In genomic region chr7:51028128-51028830, GRCh38 we compare ENCODE assay signal across 15 cellular contexts.
DNase-seq lines count a peak whose midpoint lies in the region; ATAC-seq and TF ChIP-seq lines count a peak whose summit lies in the region.
"Had no signal": no experiment of that assay in that cellular context is flagged by ENCODE, and none has a peak within 500 bp of the region (broad histone marks: within the 10 kb centered on the region; RNA-seq: fewer than 3 reads in every experiment).

No MANE protein-coding gene starts in this region.

- H3K79me1 ChIP-seq in neuronal stem cell (ENCODE audit: low read depth, low read length): no peaks in the 10 kb centered on the region

- CTCF ChIA-PET in MCF 10A (lab: Yijun Ruan, JAX): interaction anchor here (0.6 kb wide), 1 partner anchor 10 kb away, joined by 3 read pairs; no protein-coding TSS in a partner anchor
- CTCF ChIA-PET in WTC11 (lab: Charles Lee): no interaction called here

- H3K23ac ChIP-seq in neuronal stem cell (ENCODE audit: low read depth, low read length, poor library complexity): no peak overlapping the region

- H4K91ac ChIP-seq in neuronal stem cell (ENCODE audit: low read depth, low read length, poor library complexity): no peak overlapping the region

- no peaks in the 10 kb centered on the region for H3K9me3 ChIP-seq in breast epithelium
- H3K9me3 ChIP-seq in neuronal stem cell (replicated peaks in 1 of 2; ENCODE audit: control insufficient read depth in 2 of 2, insufficient read depth in 1 of 2, low read depth in 1 of 2, low read length in 2 of 2): no peaks in the 10 kb centered on the region
- H3K9me3 ChIP-seq in vagina: no peaks in the 10 kb centered on the region
- no peaks in the 10 kb centered on the region for H3K9me3 ChIP-seq in BE2C
- H3K9me3 ChIP-seq: A549 had no signal

- no peak overlapping the region for H3K4me3 Mint-ChIP-seq in MCF 10A (ENCODE audit: unreplicated experiment)
- no peak overlapping the region for H3K4me3 Mint-ChIP-seq in WTC11
- H3K4me3 Mint-ChIP-seq: CD14-positive monocyte had no signal

- H3K9ac ChIP-seq in neuronal stem cell (ENCODE audit: low read depth, low read length, poor library complexity): peak overlapping the region; percentile 47

- no peaks in the 10 kb centered on the region for H3K27me3 ChIP-seq in breast epithelium
- no peaks in the 10 kb centered on the region for H3K27me3 ChIP-seq in neuronal stem cell (ENCODE audit: control insufficient read depth in 3 of 3, insufficient read depth in 3 of 3, low read depth in 1 of 3, low read length in 3 of 3)
- H3K27me3 ChIP-seq in vagina: no peaks in the 10 kb centered on the region
- no peaks in the 10 kb centered on the region for H3K27me3 ChIP-seq in BE2C

- H3K4me1 ChIP-seq in breast epithelium (no peaks in the 10 kb centered on the region), neuronal stem cell (ENCODE audit: control insufficient read depth in 2 of 2, insufficient read depth in 1 of 2, low read depth in 1 of 2, low read length in 2 of 2) (peaks cover 0 to 4% of the 10 kb centered on the region in 2 donors), vagina (no peaks in the 10 kb centered on the region), BE2C (no peaks in the 10 kb centered on the region)
- H3K4me1 ChIP-seq: A549 had no signal

- peak overlapping the region; percentile 85 for H3K4ac ChIP-seq in neuronal stem cell (ENCODE audit: low read length)

- ATAC-seq in WTC11: no peak
- ATAC-seq: A549, HCT116, PC-3 had no signal

- no peak overlapping the region for H2BK12ac ChIP-seq in neuronal stem cell (ENCODE audit: low read length)

- H2BK15ac ChIP-seq in neuronal stem cell (ENCODE audit: low read length): no peak overlapping the region

- TSS peak; percentile 51 for BruUV-seq in MCF 10A (replicated peaks; lab: Mats Ljungman, UMichigan)

- H3K27ac Mint-ChIP-seq in MCF 10A (ENCODE audit: low read depth, unreplicated experiment) (no peak overlapping the region), WTC11 (peak overlapping the region; percentile 49)

- no peak overlapping the region for H3K14ac ChIP-seq in neuronal stem cell (ENCODE audit: low read length)

- peak overlapping the region; percentile 65 for H3K18ac ChIP-seq in neuronal stem cell (ENCODE audit: low read length)

- no peak overlapping the region for H3K27ac ChIP-seq in breast epithelium
- no peak overlapping the region for H3K27ac ChIP-seq in neuronal stem cell (replicated peaks; ENCODE audit: low read length)
- no peak overlapping the region for H3K27ac ChIP-seq in vagina
- H3K27ac ChIP-seq: A549 had no signal

- intact Hi-C loops in MCF 10A (cut with micrococcal nuclease) (no loop called here), breast epithelium (cut with DNase I; ENCODE audit: low total_unique reads) (no loop called here), vagina (cut with DNase I) (no loop called here)

- H3K4me2 ChIP-seq in neuronal stem cell (ENCODE audit: insufficient read depth, low read length, poor library complexity, severe bottlenecking): no peak overlapping the region
- H3K4me2 ChIP-seq: A549 had no signal

- H3K4me3 ChIP-seq in breast epithelium (no peak overlapping the region), neuronal stem cell (ENCODE audit: low read length in 2 of 2) (no peak overlapping the region), vagina (no peak overlapping the region), BE2C (ENCODE audit: low read depth, low read length) (no peak overlapping the region)
- H3K4me3 ChIP-seq: A549 had no signal

- no peak overlapping the region for H2AFZ ChIP-seq in neuronal stem cell (ENCODE audit: low read length)

- H3K27me3 Mint-ChIP-seq in MCF 10A (ENCODE audit: insufficient read depth, unreplicated experiment) (no peaks in the 10 kb centered on the region), WTC11 (ENCODE audit: low read depth) (no peaks in the 10 kb centered on the region)

- H3K36me3 Mint-ChIP-seq in MCF 10A (ENCODE audit: insufficient read depth, unreplicated experiment) (peaks cover 10% of the 10 kb centered on the region), WTC11 (peaks cover 17% of the 10 kb centered on the region)
- H3K36me3 Mint-ChIP-seq: CD14-positive monocyte had no signal

- no peak for TF ChIP-seq CTCF in MCF 10A (IDR thresholded peaks at IDR 0.05; ENCODE audit: unreplicated experiment)
- no peak for TF ChIP-seq CTCF in breast epithelium (IDR thresholded peaks at IDR 0.05)
- TF ChIP-seq CTCF in WTC11 (IDR thresholded peaks at IDR 0.05): no peak
- TF ChIP-seq CTCF in vagina (IDR thresholded peaks at IDR 0.05): no peak
- no peak for TF ChIP-seq CTCF in BE2C (IDR thresholded peaks at IDR 0.05; ENCODE audit: low read depth, low read length)

- no peak overlapping the region for H4K8ac ChIP-seq in neuronal stem cell (ENCODE audit: low read depth, low read length)

- H3K36me3 ChIP-seq in breast epithelium (no peaks in the 10 kb centered on the region), neuronal stem cell (replicated peaks in 1 of 2; ENCODE audit: control insufficient read depth in 2 of 2, insufficient read depth in 2 of 2, low read length in 2 of 2) (no peaks in the 10 kb centered on the region), vagina (no peaks in the 10 kb centered on the region), BE2C (no peaks in the 10 kb centered on the region)

- DNase-seq in MCF 10A (ENCODE audit: unreplicated experiment): no peak
- DNase-seq in breast epithelium (ENCODE audit: low spot score in 2 of 2): no peak
- no peak for DNase-seq in WTC11 (ENCODE audit: low spot score)
- DNase-seq in neuronal stem cell (ENCODE audit: low spot score): no peak
- peak; percentile 58 to 70 for DNase-seq in vagina (ENCODE audit: extremely low spot score in 2 of 2)
- DNase-seq in BE2C: no peak
- DNase-seq in SHP77 treated with DMSO at 0.1 percent for 48 hours (lab: John Stamatoyannopoulos, UW): no peak
- no peak for DNase-seq in 8988T
- DNase-seq: COR-L47, NCI-H1092, NCI-H1694, PC-3 had no signal

- H3K9me3 Mint-ChIP-seq in MCF 10A (ENCODE audit: unreplicated experiment) (no peaks in the 10 kb centered on the region), WTC11 (no peaks in the 10 kb centered on the region)

- peak overlapping the region; percentile 8 for H2AK5ac ChIP-seq in neuronal stem cell (ENCODE audit: low read depth, low read length)

- POLR2A ChIA-PET in MCF 10A (lab: Yijun Ruan, JAX): no interaction called here
- POLR2A ChIA-PET in WTC11 (lab: Charles Lee): no interaction called here

- WGBS in neuronal stem cell (ENCODE audit: extremely low coverage in 2 of 2, insufficient read length in 2 of 2, insufficient replicate concordance in 1 of 2), 2 donors: no CpG with 5 or more reads among the region's 13 CpGs

- no peaks in the 10 kb centered on the region for H3K4me1 Mint-ChIP-seq in MCF 10A (ENCODE audit: insufficient read depth, unreplicated experiment)
- H3K4me1 Mint-ChIP-seq in WTC11: no peaks in the 10 kb centered on the region
- H3K4me1 Mint-ChIP-seq: CD14-positive monocyte had no signal

- H2BK5ac ChIP-seq in neuronal stem cell (ENCODE audit: low read length): no peak overlapping the region

- H2BK120ac ChIP-seq in neuronal stem cell (ENCODE audit: low read depth, low read length): no peak overlapping the region

- TF ChIP-seq POLR2A in breast epithelium (IDR thresholded peaks at IDR 0.05) (no peak), vagina (IDR thresholded peaks at IDR 0.05) (no peak)

TF ChIP-seq in WTC11, 78 proteins besides CTCF, POLR2A, EP300 and RAD21 (continues in another document):
- TF ChIP-seq PRDM15 (CRISPR knock-in tag; IDR thresholded peaks at IDR 0.05): no peak
- TF ChIP-seq SP1 (CRISPR knock-in tag; conservative IDR thresholded peaks at IDR 0.05): no peak
- no peak for TF ChIP-seq ATF1 (CRISPR knock-in tag; IDR thresholded peaks at IDR 0.05)
- TF ChIP-seq E2F5 (CRISPR knock-in tag; IDR thresholded peaks at IDR 0.05): no peak
- no peak for TF ChIP-seq GABPB1 (CRISPR knock-in tag; IDR thresholded peaks at IDR 0.05)

Comparison
In these comparisons a context has a peak if more than half of its experiments do, and no peak if none do; other contexts are left out.
1. DNase-seq: peak in vagina (2 of 2); none in MCF 10A (single experiment), breast epithelium (0 of 2), WTC11 (single experiment), neuronal stem cell (single experiment), BE2C (single experiment), SHP77 treated with DMSO at 0.1 percent for 48 hours (single experiment) and 8988T (single experiment).